ENCODE assay signal across 26 cellular contexts in the genomic region with DNA sequence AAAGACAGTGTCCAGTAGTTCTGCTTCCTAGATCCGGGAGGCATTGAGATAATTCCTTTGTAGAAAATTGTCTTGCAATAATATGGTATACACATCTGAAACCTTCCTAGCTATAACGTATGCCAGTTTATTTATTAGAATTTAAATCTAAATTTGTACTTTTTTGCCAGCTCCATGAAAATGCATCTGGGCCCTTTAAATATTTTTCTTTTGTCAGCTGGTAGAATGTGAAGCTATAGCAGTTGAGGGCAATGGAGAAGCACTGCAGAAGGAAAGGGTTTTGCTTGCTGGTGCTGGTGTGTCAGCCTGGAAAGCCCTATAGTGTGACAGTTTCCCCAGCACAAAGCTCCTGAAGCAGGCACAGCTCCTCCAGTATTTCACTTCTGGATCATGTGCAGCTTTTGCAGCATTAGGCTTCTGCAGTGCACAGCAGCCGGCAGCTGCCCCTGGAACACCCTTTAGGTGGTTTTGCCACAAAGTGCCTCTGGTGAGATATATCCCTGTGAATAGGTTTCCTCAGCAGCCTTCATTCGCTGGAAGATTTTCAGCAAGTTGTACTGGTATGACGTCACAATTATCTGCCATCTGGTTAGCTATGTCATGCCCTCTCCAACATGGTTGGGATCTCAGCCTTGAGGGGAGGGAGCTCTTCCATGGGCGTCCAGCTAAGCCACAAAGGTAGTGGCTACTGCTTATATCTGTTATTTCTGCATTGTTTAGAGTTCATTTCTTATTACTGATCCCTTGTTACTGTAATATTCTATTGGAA.
"Had no signal": no experiment of that assay in that cellular context is flagged by ENCODE, and none has a peak within 500 bp of the region (broad histone marks: within the 10 kb centered on the region; RNA-seq: fewer than 3 reads in every experiment).

No MANE protein-coding gene starts in this region.

- H3K4me3 ChIP-seq: colonic mucosa, esophagus squamous epithelium, gastrocnemius medialis, heart right ventricle, left lung, lower lobe of right lung, mucosa of descending colon had no signal

- H3K36me3 ChIP-seq: colonic mucosa, esophagus squamous epithelium, gastrocnemius medialis, heart right ventricle, left lung, lower lobe of right lung had no signal

- FAIRE-seq: endometrium, islet of Langerhans, keratinocyte had no signal

- DNase-seq: colonic mucosa; cortex of kidney; effector CD8-positive, alpha-beta T cell; effector memory CD8-positive, alpha-beta T cell; endodermal cell; erythroblast; esophagus squamous epithelium; foreskin fibroblast; foreskin melanocyte; gastrocnemius medialis; glutamatergic neuron; head of caudate nucleus; heart right ventricle; hippocampal formation; left cardiac atrium; left lung; left ventricle myocardium superior; lower lobe of right lung; mesenchymal stem cell; mucosa of descending colon; naive B cell had no signal

- H3K27ac ChIP-seq: colonic mucosa, epithelial cell of prostate, esophagus squamous epithelium, gastrocnemius medialis, heart right ventricle, left lung, lower lobe of right lung had no signal

- H3K27me3 ChIP-seq: colonic mucosa, esophagus squamous epithelium, gastrocnemius medialis, heart right ventricle, left lung had no signal

- H3K9me3 ChIP-seq: colonic mucosa, gastrocnemius medialis had no signal

- H3K4me1 ChIP-seq: colonic mucosa, esophagus squamous epithelium, gastrocnemius medialis, heart right ventricle, left lung, lower lobe of right lung had no signal

- ATAC-seq: effector memory CD8-positive, alpha-beta T cell; esophagus mucosa; gastrocnemius medialis; heart right ventricle; left cardiac atrium; left lung; left ventricle myocardium superior; lower lobe of right lung; mucosa of descending colon had no signal
